30 cellular contexts compared by ENCODE assay signal in the genomic region with DNA sequence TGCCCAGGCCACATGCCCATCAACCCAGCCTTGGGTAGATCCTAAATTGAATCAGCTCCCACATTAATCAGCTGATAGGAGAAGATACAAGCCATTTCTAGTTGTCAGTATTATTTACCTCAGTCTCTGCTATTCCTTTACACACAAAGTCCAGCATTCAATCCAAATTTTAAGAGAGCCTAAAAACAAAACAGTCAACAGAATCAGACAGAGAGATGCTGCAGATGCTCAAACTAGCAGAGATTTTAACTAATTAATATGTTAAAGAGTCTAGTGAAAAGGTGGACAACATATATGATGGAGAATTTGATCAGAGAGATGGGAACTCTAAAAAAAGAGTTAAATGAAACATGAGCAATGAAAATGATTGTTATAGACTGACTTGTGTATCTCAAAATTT. TPM values are rescaled to one million over a fixed set of nuclear protein-coding genes. Genes with fewer than 3 reads are reported as not detected.
DNase-seq lines count a peak whose midpoint lies in the region; ATAC-seq and TF ChIP-seq lines count a peak whose summit lies in the region.
"Had no signal": no experiment of that assay in that cellular context is flagged by ENCODE, and none has a peak within 500 bp of the region (broad histone marks: within the 10 kb centered on the region; RNA-seq: fewer than 3 reads in every experiment).

No MANE protein-coding gene starts in this region.

- peak overlapping the region; percentile 36 for H3K27ac Mint-ChIP-seq in activated T-cell treated with anti-CD3 and anti-CD28 coated beads, Interleukin-2, amount 50 U/mL, for 72 hours
- H3K27ac Mint-ChIP-seq in Caco-2 (ENCODE audit: unreplicated experiment): no peak overlapping the region
- H3K27ac Mint-ChIP-seq: B cell; CD14-positive monocyte; CD4-positive, alpha-beta memory T cell; CD4-positive, alpha-beta T cell; CD4-positive, CD25-positive, alpha-beta regulatory T cell; CD8-positive, alpha-beta memory T cell; CD8-positive, alpha-beta T cell had no signal

- H3K9me3 ChIP-seq in HEK293 (ENCODE audit: control insufficient read depth, insufficient read depth, low read depth, low read length) (no peaks in the 10 kb centered on the region), Caco-2 (peaks cover 30% of the 10 kb centered on the region)
- H3K9me3 ChIP-seq: BE2C had no signal

- H3K27me3 ChIP-seq in Caco-2 (replicated peaks; ENCODE audit: control insufficient read depth, insufficient read depth, low read length): no peaks in the 10 kb centered on the region
- H3K27me3 ChIP-seq: BLaER1; BLaER1 treated with 17β-estradiol and CSF1 and Interleukin-3, amounts not matched to agents 10 nM and 100 nM had no signal

- H3K4me3 Mint-ChIP-seq in activated T-cell treated with anti-CD3 and anti-CD28 coated beads, Interleukin-2, amount 50 U/mL, for 72 hours: no peak overlapping the region
- no peak overlapping the region for H3K4me3 Mint-ChIP-seq in Caco-2 (ENCODE audit: unreplicated experiment)
- H3K4me3 Mint-ChIP-seq: B cell; CD14-positive monocyte; CD4-positive, alpha-beta memory T cell; CD4-positive, alpha-beta T cell; CD4-positive, CD25-positive, alpha-beta regulatory T cell; CD8-positive, alpha-beta memory T cell; CD8-positive, alpha-beta T cell had no signal

- intact Hi-C loops in Caco-2 (cut with micrococcal nuclease; ENCODE audit: unreplicated experiment): no loop called here

- BruUV-seq in Caco-2 (replicated peaks; lab: Mats Ljungman, UMichigan): no TSS peak

- peaks cover 8 to 9% of the 10 kb centered on the region in 2 donors for H3K9me3 Mint-ChIP-seq in activated T-cell treated with anti-CD3 and anti-CD28 coated beads, Interleukin-2, amount 50 U/mL, for 72 hours
- H3K9me3 Mint-ChIP-seq in Caco-2 (ENCODE audit: unreplicated experiment): peaks cover 29% of the 10 kb centered on the region

- H3K36me3 ChIP-seq in HEK293 (ENCODE audit: control insufficient read depth in 2 of 2, insufficient read depth in 1 of 2, low read length in 2 of 2) (no peaks in the 10 kb centered on the region), Caco-2 (ENCODE audit: control insufficient read depth, insufficient read depth, low read length) (no peaks in the 10 kb centered on the region)
- H3K36me3 ChIP-seq: BE2C, BLaER1 had no signal

- H3K4me3 ChIP-seq in HEK293 (ENCODE audit: low read depth, low read length) (no peak overlapping the region), Caco-2 (ENCODE audit: low read depth, low read length) (no peak overlapping the region)
- H3K4me3 ChIP-seq: A549; BLaER1; BLaER1 treated with 17β-estradiol and CSF1 and Interleukin-3, amounts not matched to agents 10 nM and 100 nM had no signal

- H3K4me1 ChIP-seq in HEK293 (ENCODE audit: control insufficient read depth, insufficient read depth, low read length): no peaks in the 10 kb centered on the region
- no peaks in the 10 kb centered on the region for H3K4me1 ChIP-seq in Caco-2
- H3K4me1 ChIP-seq: A549, BE2C, BLaER1 had no signal

- CTCF ChIA-PET in HEK293 (lab: Yijun Ruan, JAX): interaction anchor here (0.6 to 1.6 kb wide), 2 partner anchors 22 to 143 kb away, joined by 3 to 6 read pairs; no protein-coding TSS in a partner anchor
- CTCF ChIA-PET in Caco-2 (lab: Charles Lee): no interaction called here

- peaks cover 10 to 13% of the 10 kb centered on the region in 2 donors for H3K36me3 Mint-ChIP-seq in activated T-cell treated with anti-CD3 and anti-CD28 coated beads, Interleukin-2, amount 50 U/mL, for 72 hours (ENCODE audit: insufficient read depth in 2 of 2)
- no peaks in the 10 kb centered on the region for H3K36me3 Mint-ChIP-seq in Caco-2 (ENCODE audit: insufficient read depth, unreplicated experiment)
- H3K36me3 Mint-ChIP-seq: CD14-positive monocyte; CD8-positive, alpha-beta T cell had no signal

- no peak for ATAC-seq in activated T-cell treated with anti-CD3 and anti-CD28 coated beads, Interleukin-2, amount 50 U/mL, for 72 hours (replicated peaks in 1 of 2)
- ATAC-seq: A549; CD8-positive, alpha-beta T cell had no signal

- DNase-seq in activated T-cell treated with anti-CD3 and anti-CD28 coated beads, Interleukin-2, amount 50 U/mL, for 72 hours: no peak
- DNase-seq in activated T-cell treated with anti-CD3 and anti-CD28 coated beads for 4 hours: no peak
- DNase-seq in Caco-2: no peak
- DNase-seq: 8988T; ACHN; AML-193; BE2C; C1 segment of cervical spinal cord; Calu3; CD4-positive, alpha-beta memory T cell; CD4-positive, alpha-beta T cell; CD4-positive, CD25-positive, alpha-beta regulatory T cell; CD8-positive, alpha-beta memory T cell; CD8-positive, alpha-beta T cell; COR-L47; DMS 273 treated with DMSO at 0.1 percent for 48 hours; DMS153; DMS53; DMS79; DMS79 treated with DMSO at 0.1 percent for 48 hours; DND-41; EL had no signal

- H3K27ac ChIP-seq in HEK293 (ENCODE audit: extremely low read depth, low read depth, low read length): no peak overlapping the region
- H3K27ac ChIP-seq: 22Rv1; A549; BLaER1; BLaER1 treated with 17β-estradiol and CSF1 and Interleukin-3, amounts not matched to agents 10 nM and 100 nM; C4-2B had no signal

- TF ChIP-seq CTCF in HEK293 (tag by site-specific recombination; IDR thresholded peaks at IDR 0.05) (no peak), Caco-2 (IDR thresholded peaks at IDR 0.05; ENCODE audit: insufficient read depth in 1 of 2, low read depth in 1 of 2, low read length in 1 of 2, severe bottlenecking in 1 of 2, unreplicated experiment in 1 of 2) (no peak)

- peaks cover 12% of the 10 kb centered on the region for H3K4me1 Mint-ChIP-seq in activated T-cell treated with anti-CD3 and anti-CD28 coated beads, Interleukin-2, amount 50 U/mL, for 72 hours (ENCODE audit: low read depth)
- H3K4me1 Mint-ChIP-seq in Caco-2 (ENCODE audit: low read depth, unreplicated experiment): no peaks in the 10 kb centered on the region

- H3K27me3 Mint-ChIP-seq in activated T-cell treated with anti-CD3 and anti-CD28 coated beads, Interleukin-2, amount 50 U/mL, for 72 hours (ENCODE audit: low read depth): peaks cover 6% of the 10 kb centered on the region
- H3K27me3 Mint-ChIP-seq in Caco-2 (ENCODE audit: insufficient read depth, unreplicated experiment): peaks cover 23% of the 10 kb centered on the region
- H3K27me3 Mint-ChIP-seq: B cell; CD4-positive, alpha-beta memory T cell; CD4-positive, alpha-beta T cell had no signal

- POLR2A ChIA-PET in HEK293 (lab: Yijun Ruan, JAX): interaction anchor here (0.6 kb wide), 1 partner anchor 19 kb away, joined by 3 read pairs; no protein-coding TSS in a partner anchor
- POLR2A ChIA-PET in Caco-2 (lab: Charles Lee): no interaction called here

TF ChIP-seq in HEK293, 187 proteins besides CTCF, POLR2A, EP300 and RAD21:
- TF ChIP-seq, protein P1, sequence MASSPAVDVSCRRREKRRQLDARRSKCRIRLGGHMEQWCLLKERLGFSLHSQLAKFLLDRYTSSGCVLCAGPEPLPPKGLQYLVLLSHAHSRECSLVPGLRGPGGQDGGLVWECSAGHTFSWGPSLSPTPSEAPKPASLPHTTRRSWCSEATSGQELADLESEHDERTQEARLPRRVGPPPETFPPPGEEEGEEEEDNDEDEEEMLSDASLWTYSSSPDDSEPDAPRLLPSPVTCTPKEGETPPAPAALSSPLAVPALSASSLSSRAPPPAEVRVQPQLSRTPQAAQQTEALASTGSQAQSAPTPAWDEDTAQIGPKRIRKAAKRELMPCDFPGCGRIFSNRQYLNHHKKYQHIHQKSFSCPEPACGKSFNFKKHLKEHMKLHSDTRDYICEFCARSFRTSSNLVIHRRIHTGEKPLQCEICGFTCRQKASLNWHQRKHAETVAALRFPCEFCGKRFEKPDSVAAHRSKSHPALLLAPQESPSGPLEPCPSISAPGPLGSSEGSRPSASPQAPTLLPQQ (tag by site-specific recombination; IDR thresholded peaks at IDR 0.05): no peak
- TF ChIP-seq, protein P2, sequence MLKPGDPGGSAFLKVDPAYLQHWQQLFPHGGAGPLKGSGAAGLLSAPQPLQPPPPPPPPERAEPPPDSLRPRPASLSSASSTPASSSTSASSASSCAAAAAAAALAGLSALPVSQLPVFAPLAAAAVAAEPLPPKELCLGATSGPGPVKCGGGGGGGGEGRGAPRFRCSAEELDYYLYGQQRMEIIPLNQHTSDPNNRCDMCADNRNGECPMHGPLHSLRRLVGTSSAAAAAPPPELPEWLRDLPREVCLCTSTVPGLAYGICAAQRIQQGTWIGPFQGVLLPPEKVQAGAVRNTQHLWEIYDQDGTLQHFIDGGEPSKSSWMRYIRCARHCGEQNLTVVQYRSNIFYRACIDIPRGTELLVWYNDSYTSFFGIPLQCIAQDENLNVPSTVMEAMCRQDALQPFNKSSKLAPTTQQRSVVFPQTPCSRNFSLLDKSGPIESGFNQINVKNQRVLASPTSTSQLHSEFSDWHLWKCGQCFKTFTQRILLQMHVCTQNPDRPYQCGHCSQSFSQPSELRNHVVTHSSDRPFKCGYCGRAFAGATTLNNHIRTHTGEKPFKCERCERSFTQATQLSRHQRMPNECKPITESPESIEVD (tag by site-specific recombination; IDR thresholded peaks at IDR 0.05): no peak
- TF ChIP-seq, protein P3, sequence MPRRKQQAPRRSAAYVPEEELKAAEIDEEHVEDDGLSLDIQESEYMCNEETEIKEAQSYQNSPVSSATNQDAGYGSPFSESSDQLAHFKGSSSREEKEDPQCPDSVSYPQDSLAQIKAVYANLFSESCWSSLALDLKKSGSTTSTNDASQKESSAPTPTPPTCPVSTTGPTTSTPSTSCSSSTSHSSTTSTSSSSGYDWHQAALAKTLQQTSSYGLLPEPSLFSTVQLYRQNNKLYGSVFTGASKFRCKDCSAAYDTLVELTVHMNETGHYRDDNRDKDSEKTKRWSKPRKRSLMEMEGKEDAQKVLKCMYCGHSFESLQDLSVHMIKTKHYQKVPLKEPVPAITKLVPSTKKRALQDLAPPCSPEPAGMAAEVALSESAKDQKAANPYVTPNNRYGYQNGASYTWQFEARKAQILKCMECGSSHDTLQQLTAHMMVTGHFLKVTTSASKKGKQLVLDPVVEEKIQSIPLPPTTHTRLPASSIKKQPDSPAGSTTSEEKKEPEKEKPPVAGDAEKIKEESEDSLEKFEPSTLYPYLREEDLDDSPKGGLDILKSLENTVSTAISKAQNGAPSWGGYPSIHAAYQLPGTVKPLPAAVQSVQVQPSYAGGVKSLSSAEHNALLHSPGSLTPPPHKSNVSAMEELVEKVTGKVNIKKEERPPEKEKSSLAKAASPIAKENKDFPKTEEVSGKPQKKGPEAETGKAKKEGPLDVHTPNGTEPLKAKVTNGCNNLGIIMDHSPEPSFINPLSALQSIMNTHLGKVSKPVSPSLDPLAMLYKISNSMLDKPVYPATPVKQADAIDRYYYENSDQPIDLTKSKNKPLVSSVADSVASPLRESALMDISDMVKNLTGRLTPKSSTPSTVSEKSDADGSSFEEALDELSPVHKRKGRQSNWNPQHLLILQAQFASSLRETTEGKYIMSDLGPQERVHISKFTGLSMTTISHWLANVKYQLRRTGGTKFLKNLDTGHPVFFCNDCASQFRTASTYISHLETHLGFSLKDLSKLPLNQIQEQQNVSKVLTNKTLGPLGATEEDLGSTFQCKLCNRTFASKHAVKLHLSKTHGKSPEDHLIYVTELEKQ (tag by site-specific recombination; IDR thresholded peaks at IDR 0.05; ENCODE audit: borderline replicate concordance): no peak
- no peak for TF ChIP-seq ZNF266 (tag by site-specific recombination; IDR thresholded peaks at IDR 0.05; ENCODE audit: low read depth)
- TF ChIP-seq SETDB1 (IDR thresholded peaks at IDR 0.05; ENCODE audit: insufficient read length, low read length): peak; percentile 43

RNA-seq across cellular contexts. Expression of a gene that starts 14.4 kb away (rescaled TPM):
- total RNA-seq in activated T-cell treated with anti-CD3 and anti-CD28 coated beads, Interleukin-2, amount 50 U/mL, for 72 hours: 10 to 100 TPM; 23.7 to 30.0 TPM
- total RNA-seq in Caco-2 (2022): 0.46 and 0.66 TPM in 2 replicates

Comparison
In these comparisons a context has a peak if more than half of its experiments do, and no peak if none do; other contexts are left out.
1. RNA of a gene that starts 14.4 kb away (total RNA-seq): 23.7 to 30.0 TPM in activated T-cell treated with anti-CD3 and anti-CD28 coated beads, Interleukin-2, amount 50 U/mL, for 72 hours; 0.46 to 0.66 TPM in Caco-2; every median in the first group is over 10 times any median in the second.